Comparison of ENCODE assay signal across 9 cellular contexts in genomic region chr19:1383014-1383310, GRCh38. TPM values are rescaled to one million over a fixed set of nuclear protein-coding genes. Genes with fewer than 3 reads are reported as not detected.
DNase-seq lines count a peak whose midpoint lies in the region; ATAC-seq lines count a peak whose summit lies in the region.
"Had no signal": no experiment of that assay in that cellular context is flagged by ENCODE, and none has a peak within 500 bp of the region (broad histone marks: within the 10 kb centered on the region; RNA-seq: fewer than 3 reads in every experiment).

No MANE protein-coding gene starts in this region.

- no peak for ATAC-seq in activated CD4-positive, alpha-beta T cell treated with anti-CD3 and anti-CD28 coated beads for 36 hours
- no peak for ATAC-seq in stimulated activated naive CD8-positive, alpha-beta T cell treated with anti-CD3 and anti-CD28 coated beads, Interleukin-15, amount 100 ng/mL, for 72 hours
- ATAC-seq in GM21526 (IDR thresholded peaks at IDR 0.05; ENCODE audit: low FRiP score, unreplicated experiment) (no peak), GM19351 (IDR thresholded peaks at IDR 0.05; ENCODE audit: unreplicated experiment) (no peak)

- CTCF ChIA-PET in activated CD4-positive, alpha-beta T cell treated with anti-CD3 and anti-CD28 coated beads for 36 hours (lab: Charles Lee): interaction anchor here (0.6 to 2.1 kb wide), 9 partner anchors 10 to 386 kb away, joined by 3 to 10 read pairs (median 4); partner anchors contain the start of gene CIRBP

- peaks cover 21% of the 10 kb centered on the region for H3K4me1 Mint-ChIP-seq in activated CD4-positive, alpha-beta T cell treated with anti-CD3 and anti-CD28 coated beads for 36 hours
- H3K4me1 Mint-ChIP-seq in stimulated activated naive CD8-positive, alpha-beta T cell treated with anti-CD3 and anti-CD28 coated beads, Interleukin-15, amount 100 ng/mL, for 72 hours: peaks cover 41% of the 10 kb centered on the region

- in situ Hi-C loops in ACHN (cut with HindIII; ENCODE audit: low pct_ligation_motif_present, low pct_unique_long_range_greater_than_20kb, low sequenced_read_pairs): no loop called here

- H3K27me3 Mint-ChIP-seq in activated CD4-positive, alpha-beta T cell treated with anti-CD3 and anti-CD28 coated beads for 36 hours: peaks cover 2% of the 10 kb centered on the region
- peaks cover 8% of the 10 kb centered on the region for H3K27me3 Mint-ChIP-seq in stimulated activated naive CD8-positive, alpha-beta T cell treated with anti-CD3 and anti-CD28 coated beads, Interleukin-15, amount 100 ng/mL, for 72 hours

- H3K9me3 Mint-ChIP-seq in activated CD4-positive, alpha-beta T cell treated with anti-CD3 and anti-CD28 coated beads for 36 hours (ENCODE audit: low read depth): no peaks in the 10 kb centered on the region
- peaks cover 0 to 7% of the 10 kb centered on the region in 2 donors for H3K9me3 Mint-ChIP-seq in stimulated activated naive CD8-positive, alpha-beta T cell treated with anti-CD3 and anti-CD28 coated beads, Interleukin-15, amount 100 ng/mL, for 72 hours

- POLR2A ChIA-PET in activated CD4-positive, alpha-beta T cell treated with anti-CD3 and anti-CD28 coated beads for 36 hours (lab: Charles Lee): interaction anchor here (0.6 to 1.1 kb wide), 4 partner anchors 20 to 1012 kb away, joined by 3 to 5 read pairs (median 4); partner anchors contain the start of genes CIRBP and REEP6

- intact Hi-C loops in activated CD4-positive, alpha-beta T cell treated with anti-CD3 and anti-CD28 coated beads for 36 hours (cut with DNase I, micrococcal nuclease): loop anchor here (1.0 to 5.0 kb wide), 19 partner anchors 18 to 586 kb away; partner anchors contain the start of genes FAM174C (in 2 of the 2), C19orf25 (in 1 of the 2), DAZAP1 (in 1 of the 2) and GAMT (in 1 of the 2)

- H3K9ac ChIP-seq in SK-N-MC (ENCODE audit: insufficient read length): no peak overlapping the region

- peak overlapping the region; percentile 81 for H3K4me3 Mint-ChIP-seq in activated CD4-positive, alpha-beta T cell treated with anti-CD3 and anti-CD28 coated beads for 36 hours
- peak overlapping the region; percentile 93 to 95 for H3K4me3 Mint-ChIP-seq in stimulated activated naive CD8-positive, alpha-beta T cell treated with anti-CD3 and anti-CD28 coated beads, Interleukin-15, amount 100 ng/mL, for 72 hours

- no peaks in the 10 kb centered on the region for H3K9me3 ChIP-seq in SK-N-MC (ENCODE audit: low read depth, low read length)
- H3K9me3 ChIP-seq: testis had no signal

- no peak overlapping the region for H3K27ac ChIP-seq in SK-N-MC

- H3K27ac Mint-ChIP-seq in activated CD4-positive, alpha-beta T cell treated with anti-CD3 and anti-CD28 coated beads for 36 hours: peak overlapping the region; percentile 92
- peak overlapping the region; percentile 91 to 100 for H3K27ac Mint-ChIP-seq in stimulated activated naive CD8-positive, alpha-beta T cell treated with anti-CD3 and anti-CD28 coated beads, Interleukin-15, amount 100 ng/mL, for 72 hours

- no peaks in the 10 kb centered on the region; the same call in 1 of the 2 replicates for H3K36me3 ChIP-seq in SK-N-MC (ENCODE audit: insufficient read depth, low read length)

- H3K36me3 Mint-ChIP-seq in activated CD4-positive, alpha-beta T cell treated with anti-CD3 and anti-CD28 coated beads for 36 hours (ENCODE audit: low read depth): peaks cover 10% of the 10 kb centered on the region

- no peak for DNase-seq in activated CD4-positive, alpha-beta T cell treated with anti-CD3 and anti-CD28 coated beads for 36 hours
- DNase-seq in activated CD4-positive, alpha-beta T cell treated with anti-CD3 and anti-CD28 coated beads for 48 hours: no peak
- DNase-seq in SK-N-MC (ENCODE audit: low read depth, low spot score) (no peak), hepatic stellate cell (ENCODE audit: low spot score) (peak; percentile 81), ACHN (no peak)
- no peak for DNase-seq in stimulated activated naive CD8-positive, alpha-beta T cell treated with anti-CD3 and anti-CD28 coated beads, Interleukin-15, amount 100 ng/mL, for 72 hours

- peak overlapping the region; percentile 67 for H3K4me3 ChIP-seq in SK-N-MC

RNA-seq across cellular contexts. Expression of gene NDUFS7, which starts 0.7 kb away (rescaled TPM):
- 100 to 1,000 TPM in 1 of 2 experiments, 10 to 100 TPM in 1; 93.4 to 113 TPM for total RNA-seq in activated CD4-positive, alpha-beta T cell treated with anti-CD3 and anti-CD28 coated beads for 36 hours

RNA-seq across cellular contexts. Expression of gene GAMT, which starts 18.4 kb away (rescaled TPM):
- 10 to 100 TPM; 30.4 to 31.5 TPM for total RNA-seq in activated CD4-positive, alpha-beta T cell treated with anti-CD3 and anti-CD28 coated beads for 36 hours

RNA-seq across cellular contexts. Expression of gene DAZAP1, which starts 24.4 kb away (rescaled TPM):
- 100 to 1,000 TPM; 248 to 347 TPM for total RNA-seq in activated CD4-positive, alpha-beta T cell treated with anti-CD3 and anti-CD28 coated beads for 36 hours

RNA-seq across cellular contexts. Expression of gene RPS15, which starts 55.2 kb away (rescaled TPM):
- 1,000 to 10,000 TPM; 1,716 to 1,858 TPM for total RNA-seq in activated CD4-positive, alpha-beta T cell treated with anti-CD3 and anti-CD28 coated beads for 36 hours
